In the genomic region with DNA sequence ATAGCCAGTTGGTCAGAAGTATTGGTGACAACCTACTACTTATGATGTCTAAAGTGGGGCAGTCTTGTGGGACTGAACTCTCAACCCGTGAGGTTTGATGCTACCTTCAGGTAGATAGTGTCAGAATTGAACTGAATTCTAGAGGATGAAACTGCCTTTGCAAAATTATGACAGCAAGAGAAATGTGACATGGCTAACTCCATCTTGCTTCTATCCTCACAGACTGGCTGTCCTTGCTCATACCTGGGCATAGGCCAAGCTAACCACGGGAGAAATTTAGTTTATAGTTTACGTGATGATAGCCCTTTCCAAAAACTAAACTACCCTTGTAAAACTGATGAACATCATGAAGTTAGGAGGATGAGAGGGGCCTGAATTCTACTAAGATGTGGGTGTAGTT, we compare ENCODE assay signal across 1 cellular context.
TF ChIP-seq lines count a peak whose summit lies in the region.

No MANE protein-coding gene starts in this region.

TF ChIP-seq in K562, 482 proteins besides CTCF, POLR2A, EP300 and RAD21 (continued from another document):
- no peak for TF ChIP-seq ZNF699 (CRISPR knock-in tag; IDR thresholded peaks at IDR 0.05; ENCODE audit: insufficient replicate concordance)
- no peak for TF ChIP-seq ZBTB8A (IDR thresholded peaks at IDR 0.05; ENCODE audit: partially characterized antibody)
- peak; percentile 67; the same call in 1 of the 2 replicates for TF ChIP-seq PTTG1 (tag; IDR thresholded peaks at IDR 0.05; ENCODE audit: low read depth)
- TF ChIP-seq CEBPG (CRISPR knock-in tag; IDR thresholded peaks at IDR 0.05): no peak
- no peak for TF ChIP-seq CEBPG (tag; conservative IDR thresholded peaks at IDR 0.05 in 1 of 2, IDR thresholded peaks at IDR 0.05 in 1 of 2)
- TF ChIP-seq DMBX1 (CRISPR knock-in tag; IDR thresholded peaks at IDR 0.05; ENCODE audit: borderline replicate concordance): peak; percentile 92
- peak; percentile 68; the same call in 1 of the 2 replicates for TF ChIP-seq DDX20 (tag; IDR thresholded peaks at IDR 0.05; ENCODE audit: low read depth)
- no peak for TF ChIP-seq ZNF785 (CRISPR knock-in tag; IDR thresholded peaks at IDR 0.05)
- no peak for TF ChIP-seq ZNF561 (CRISPR knock-in tag; conservative IDR thresholded peaks at IDR 0.05)
- peak; percentile 74 for TF ChIP-seq SMAD4 (CRISPR knock-in tag; conservative IDR thresholded peaks at IDR 0.05)
- no peak for TF ChIP-seq NR2C1 (IDR thresholded peaks at IDR 0.05)
- TF ChIP-seq NR2C1 (tag; IDR thresholded peaks at IDR 0.05): 0 out of 2 replicates have a peak, but pooled peaks have one; percentile 18
- no peak for TF ChIP-seq ILF3 (IDR thresholded peaks at IDR 0.05; ENCODE audit: borderline replicate concordance)
- TF ChIP-seq SREBF2 (CRISPR knock-in tag; IDR thresholded peaks at IDR 0.05): no peak
- no peak for TF ChIP-seq XRCC3 (IDR thresholded peaks at IDR 0.05)
- TF ChIP-seq, protein P1, sequence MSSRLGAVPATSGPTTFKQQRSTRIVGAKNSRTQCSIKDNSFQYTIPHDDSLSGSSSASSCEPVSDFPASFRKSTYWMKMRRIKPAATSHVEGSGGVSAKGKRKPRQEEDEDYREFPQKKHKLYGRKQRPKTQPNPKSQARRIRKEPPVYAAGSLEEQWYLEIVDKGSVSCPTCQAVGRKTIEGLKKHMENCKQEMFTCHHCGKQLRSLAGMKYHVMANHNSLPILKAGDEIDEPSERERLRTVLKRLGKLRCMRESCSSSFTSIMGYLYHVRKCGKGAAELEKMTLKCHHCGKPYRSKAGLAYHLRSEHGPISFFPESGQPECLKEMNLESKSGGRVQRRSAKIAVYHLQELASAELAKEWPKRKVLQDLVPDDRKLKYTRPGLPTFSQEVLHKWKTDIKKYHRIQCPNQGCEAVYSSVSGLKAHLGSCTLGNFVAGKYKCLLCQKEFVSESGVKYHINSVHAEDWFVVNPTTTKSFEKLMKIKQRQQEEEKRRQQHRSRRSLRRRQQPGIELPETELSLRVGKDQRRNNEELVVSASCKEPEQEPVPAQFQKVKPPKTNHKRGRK (tag; IDR thresholded peaks at IDR 0.05): no peak
- no peak for TF ChIP-seq ARID1B (IDR thresholded peaks at IDR 0.05)
TF ChIP-seq in K562: peak in this region for 11.
